24 cellular contexts compared by ENCODE assay signal in the genomic region with DNA sequence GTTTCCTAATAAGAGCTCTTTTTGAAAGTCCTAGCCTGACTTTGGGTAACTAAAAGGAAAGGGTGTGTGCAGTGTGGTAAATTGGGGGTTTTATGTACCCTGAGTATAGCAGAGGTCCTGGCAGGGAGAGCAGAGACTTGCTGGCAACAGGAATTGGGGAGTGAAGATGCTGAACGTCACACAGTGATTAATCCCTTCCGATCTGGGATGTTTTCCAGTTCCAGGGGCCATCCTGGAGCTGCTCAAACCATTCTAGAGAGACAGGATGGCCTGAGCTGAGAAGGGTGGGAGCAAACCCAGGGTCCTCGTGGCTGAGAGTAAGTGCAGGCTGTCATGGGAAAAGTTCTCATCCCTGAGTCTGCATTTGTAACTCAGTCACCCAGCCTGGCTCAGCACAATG. TPM values are rescaled to one million over a fixed set of nuclear protein-coding genes. Genes with fewer than 3 reads are reported as not detected.
DNase-seq lines count a peak whose midpoint lies in the region; ATAC-seq and TF ChIP-seq lines count a peak whose summit lies in the region.
"Had no signal": no experiment of that assay in that cellular context is flagged by ENCODE, and none has a peak within 500 bp of the region (broad histone marks: within the 10 kb centered on the region; RNA-seq: fewer than 3 reads in every experiment).

No MANE protein-coding gene starts in this region.

- H3K27me3 Mint-ChIP-seq in neural crest cell (ENCODE audit: low read depth), result no peaks in the 10 kb centered on the region

- H3K4me3 ChIP-seq in fibroblast of pulmonary artery (replicated peaks; ENCODE audit: low read depth, low read length), result no peak overlapping the region
- H3K4me3 ChIP-seq: A549, GM12878, GM23338, HAP-1 had no signal

- no peaks in the 10 kb centered on the region for H3K4me1 Mint-ChIP-seq in neural crest cell
- H3K4me1 Mint-ChIP-seq: CD4-positive, alpha-beta memory T cell; GM23338 had no signal

- H3K27ac Mint-ChIP-seq in neural crest cell (ENCODE audit: unreplicated experiment), result peak overlapping the region; percentile 60
- H3K27ac Mint-ChIP-seq: CD4-positive, alpha-beta memory T cell; GM23338; HFFc6 had no signal

- H3K4me3 Mint-ChIP-seq in neural crest cell, result no peak overlapping the region
- H3K4me3 Mint-ChIP-seq: CD4-positive, alpha-beta memory T cell; GM23338; HFFc6 had no signal

- DNase-seq in left ventricle myocardium superior (no peak), Right ventricle myocardium inferior (ENCODE audit: missing footprints) (no peak), fibroblast of pulmonary artery (ENCODE audit: low read depth) (peak; percentile 92), neural crest cell (ENCODE audit: low read depth, low spot score) (no peak), DMS153 treated with DMSO at 0.1 percent for 48 hours (lab: John Stamatoyannopoulos, UW; ENCODE audit: unreplicated experiment) (no peak), KG1 (lab: John Stamatoyannopoulos, UW) (no peak)
- no peak for DNase-seq in stimulated activated CD4-positive, alpha-beta T cell treated with anti-CD3 and anti-CD28 coated beads, Interleukin-4, amount 100 ng/mL, for 24 hours
- DNase-seq: C1 segment of cervical spinal cord; CD4-positive, alpha-beta memory T cell; COR-L47; GDM1; HFFc6; IMR-90; MM.1S; NCI-H2029; NCI-H446; NCI-H526 treated with DMSO at 0.1 percent for 48 hours; SK-N-SH had no signal

- no peaks in the 10 kb centered on the region for H3K36me3 Mint-ChIP-seq in neural crest cell (ENCODE audit: low read depth)
- H3K36me3 Mint-ChIP-seq: CD4-positive, alpha-beta memory T cell had no signal

- ATAC-seq in left ventricle myocardium superior (peak; percentile 36), Right ventricle myocardium inferior (no peak)
- ATAC-seq: A549, GM12878, GM23338, Panc1 had no signal

- peaks cover under 1% of the 10 kb centered on the region for H3K9me3 Mint-ChIP-seq in neural crest cell

- no peak for TF ChIP-seq CTCF in fibroblast of pulmonary artery (IDR thresholded peaks at IDR 0.05; ENCODE audit: low read length, missing control alignments)
- TF ChIP-seq CTCF in neural crest cell (conservative IDR thresholded peaks at IDR 0.05), result no peak

- intact Hi-C loops in left ventricle myocardium superior (cut with micrococcal nuclease), result no loop called here
- intact Hi-C loops in Right ventricle myocardium inferior (cut with DNase I), result no loop called here

RNA-seq across cellular contexts. Expression of gene CELF4, which starts 46.9 kb away (rescaled TPM):
- total RNA-seq in left ventricle myocardium superior (0.52 TPM), Right ventricle myocardium inferior (not detected), neural crest cell (1.8 and 1.9 TPM in 2 replicates)
- total RNA-seq: CD4-positive, alpha-beta memory T cell; GM12878; HFFc6; IMR-90; OCI-LY7 had no signal
